In genomic region chr9:99169086-99169485, GRCh38 we compare ENCODE assay signal across 21 cellular contexts. TPM values are rescaled to one million over a fixed set of nuclear protein-coding genes. Genes with fewer than 3 reads are reported as not detected.
DNase-seq lines count a peak whose midpoint lies in the region; FAIRE-seq and TF ChIP-seq lines count a peak whose summit lies in the region.
"Had no signal": no experiment of that assay in that cellular context is flagged by ENCODE, and none has a peak within 500 bp of the region (broad histone marks: within the 10 kb centered on the region; RNA-seq: fewer than 3 reads in every experiment).

No MANE protein-coding gene starts in this region.

- H3K4me1 ChIP-seq in kidney (ENCODE audit: control insufficient read depth in 1 of 2, insufficient read depth in 1 of 2, low read depth in 1 of 2, low read length in 2 of 2), result peaks cover 0 to 7% of the 10 kb centered on the region in 2 donors

- peak; percentile 42 for DNase-seq in NCI-H82 (lab: John Stamatoyannopoulos, UW)
- DNase-seq in NCI-H82 treated with DMSO at 0.1 percent for 48 hours (lab: John Stamatoyannopoulos, UW; ENCODE audit: unreplicated experiment), result no peak
- DNase-seq in NCI-H526 treated with DMSO at 0.1 percent for 48 hours (lab: John Stamatoyannopoulos, UW), result peak; percentile 29
- peak; percentile 38 for DNase-seq in iPS-NIHi11 (ENCODE audit: low spot score)
- no peak for DNase-seq in kidney
- no peak for DNase-seq in GM10248 (ENCODE audit: extremely low spot score)
- DNase-seq in NCI-H187 (lab: John Stamatoyannopoulos, UW), result no peak
- DNase-seq: CD8-positive, alpha-beta T cell; DMS79; MV-4-11; NCI-H1436; NCI-H2081; NCI-H2227 treated with DMSO at 0.1 percent for 48 hours; NCI-H524; PC-9; SIG-M5; T-helper 1 cell had no signal

- CTCF ChIA-PET in GM10248 (lab: Yijun Ruan, JAX), result no interaction called here

- H3K27ac ChIP-seq in kidney (ENCODE audit: low read depth in 2 of 2, low read length in 2 of 2), result no peak overlapping the region
- H3K27ac ChIP-seq: BLaER1 treated with 17β-estradiol and CSF1 and Interleukin-3, amounts not matched to agents 10 nM and 100 nM; KMS-11; PC-9; RWPE1 had no signal

- intact Hi-C loops in kidney (cut with DNase I), result no loop called here

- H3K9ac ChIP-seq in kidney (ENCODE audit: low read length in 2 of 2), result no peak overlapping the region
- H3K9ac ChIP-seq: BLaER1 treated with 17β-estradiol and CSF1 and Interleukin-3, amounts not matched to agents 10 nM and 100 nM; KMS-11 had no signal

- H3K9me3 ChIP-seq in kidney (ENCODE audit: control insufficient read depth in 1 of 2, low read length in 2 of 2), result no peaks in the 10 kb centered on the region

- no peak for TF ChIP-seq CTCF in kidney (IDR thresholded peaks at IDR 0.05; ENCODE audit: borderline replicate concordance, extremely low read depth, insufficient read depth)
- TF ChIP-seq CTCF in GM10248 (IDR thresholded peaks at IDR 0.05; ENCODE audit: control extremely low read depth, extremely low read depth, low read depth, missing control alignments), result no peak

- no peak for FAIRE-seq in kidney (lab: Jason Lieb, UNC)
- FAIRE-seq: H54 had no signal

- H3K36me3 ChIP-seq in kidney (ENCODE audit: control insufficient read depth in 1 of 2, insufficient read depth in 2 of 2, low read length in 2 of 2), result no peaks in the 10 kb centered on the region
- H3K36me3 ChIP-seq: BLaER1 treated with 17β-estradiol and CSF1 and Interleukin-3, amounts not matched to agents 10 nM and 100 nM had no signal

- POLR2A ChIA-PET in GM10248 (lab: Yijun Ruan, JAX), result no interaction called here

- no peak overlapping the region for H3K4me3 ChIP-seq in kidney (ENCODE audit: low read length in 2 of 2)
- H3K4me3 ChIP-seq: BLaER1 treated with 17β-estradiol and CSF1 and Interleukin-3, amounts not matched to agents 10 nM and 100 nM; PC-9 had no signal

RNA-seq across cellular contexts. Expression of gene ALG2, which starts 52.7 kb away (rescaled TPM):
- 38.7 TPM for total RNA-seq in kidney
- 40.5 TPM for polyA plus RNA-seq in kidney (ENCODE audit: insufficient read depth, low read depth, low replicate concordance)

RNA-seq across cellular contexts. Expression of gene SEC61B, which starts 53.0 kb away (rescaled TPM):
- total RNA-seq in kidney, result 118 TPM
- polyA plus RNA-seq in kidney (ENCODE audit: insufficient read depth, low read depth, low replicate concordance), result 328 TPM

Comparison
In these comparisons a context has a peak if more than half of its experiments do, and no peak if none do; other contexts are left out.
1. DNase-seq: peak in NCI-H82 (single experiment), NCI-H526 treated with DMSO at 0.1 percent for 48 hours (single experiment) and iPS-NIHi11 (single experiment); none in NCI-H82 treated with DMSO at 0.1 percent for 48 hours (single experiment), kidney (single experiment), GM10248 (single experiment) and NCI-H187 (0 of 2).